In genomic region chrX:71493111-71493613, GRCh38 we compare ENCODE assay signal across 11 cellular contexts. TPM values are rescaled to one million over a fixed set of nuclear protein-coding genes. Genes with fewer than 3 reads are reported as not detected.
DNase-seq lines count a peak whose midpoint lies in the region; ATAC-seq, FAIRE-seq and TF ChIP-seq lines count a peak whose summit lies in the region.
"Had no signal": no experiment of that assay in that cellular context is flagged by ENCODE, and none has a peak within 500 bp of the region (broad histone marks: within the 10 kb centered on the region; RNA-seq: fewer than 3 reads in every experiment).

No MANE protein-coding gene starts in this region.

- no peaks in the 10 kb centered on the region for H4K20me1 ChIP-seq in K562 (replicated peaks; ENCODE audit: control insufficient read depth, insufficient read depth, low read length)

- in situ Hi-C loops in K562 (cut with MboI), result no loop called here

- no peak for TF ChIP-seq EP300 in K562 (IDR thresholded peaks at IDR 0.05; ENCODE audit: low read length)

- H3K56ac ChIP-seq in mesendoderm (ENCODE audit: low read length), result no peak overlapping the region

- H3K4ac ChIP-seq in mesendoderm (ENCODE audit: low read depth, low read length), result no peak overlapping the region

- POLR2A ChIA-PET in K562 (lab: Yijun Ruan, JAX), result interaction anchor here (0.6 to 1.3 kb wide), 3 partner anchors 9 to 538 kb away, joined by 3 to 4 read pairs (median 3); no protein-coding TSS in a partner anchor

- intact Hi-C loops in K562 (cut with micrococcal nuclease) (no loop called here), lower lobe of right lung (cut with DNase I) (no loop called here), tibial artery (cut with DNase I; ENCODE audit: low total_unique reads) (no loop called here)

- no peaks in the 10 kb centered on the region for H3K79me2 ChIP-seq in K562 (ENCODE audit: control insufficient read depth, insufficient read depth, low read length)
- no peaks in the 10 kb centered on the region for H3K79me2 ChIP-seq in mesendoderm (ENCODE audit: control insufficient read depth, insufficient read depth, low read length)

- H3K4me1 ChIP-seq in K562 (replicated peaks in 1 of 2; ENCODE audit: control insufficient read depth in 2 of 2, insufficient read depth in 2 of 2, low read length in 2 of 2), result peaks cover 0 to 8% of the 10 kb centered on the region in 2 experiments; a peak in 1 of 5 replicates
- H3K4me1 ChIP-seq in lower lobe of right lung, result no peaks in the 10 kb centered on the region
- H3K4me1 ChIP-seq in tibial artery, result no peaks in the 10 kb centered on the region
- no peaks in the 10 kb centered on the region for H3K4me1 ChIP-seq in mesendoderm (ENCODE audit: control insufficient read depth, low read depth, low read length)

- no peak overlapping the region for H2BK5ac ChIP-seq in mesendoderm (ENCODE audit: low read length)

- no peak for TF ChIP-seq POLR2A in K562 (conservative IDR thresholded peaks at IDR 0.05)

- H4K5ac ChIP-seq in mesendoderm (ENCODE audit: low read length), result no peak overlapping the region

- H3K36me3 ChIP-seq in K562 (ENCODE audit: control insufficient read depth, insufficient read depth, low read length), result no peaks in the 10 kb centered on the region
- no peaks in the 10 kb centered on the region for H3K36me3 ChIP-seq in lower lobe of right lung
- no peaks in the 10 kb centered on the region for H3K36me3 ChIP-seq in tibial artery
- no peaks in the 10 kb centered on the region for H3K36me3 ChIP-seq in mesendoderm (ENCODE audit: control insufficient read depth, insufficient read depth, low read length)

- H3K27ac ChIP-seq in K562 (ENCODE audit: extremely low read depth, low read depth, low read length) (no peak overlapping the region), lower lobe of right lung (peak overlapping the region; percentile 67), tibial artery (peak overlapping the region in 1 of 2 donors; percentile 55), mesendoderm (ENCODE audit: low read depth, low read length) (no peak overlapping the region)
- H3K27ac ChIP-seq: epithelial cell of prostate had no signal

- H3K4me2 ChIP-seq in K562 (ENCODE audit: insufficient read depth, low read length) (no peak overlapping the region), mesendoderm (ENCODE audit: low read length) (no peak overlapping the region)

- H3K4me3 ChIP-seq in K562, result no peak overlapping the region
- H3K4me3 ChIP-seq in lower lobe of right lung, result peak overlapping the region; percentile 66
- peak overlapping the region; percentile 63 to 70 for H3K4me3 ChIP-seq in tibial artery
- no peak overlapping the region for H3K4me3 ChIP-seq in mesendoderm (ENCODE audit: low read length)

- no peak overlapping the region for H3K9ac ChIP-seq in K562 (ENCODE audit: insufficient read depth in 1 of 2, low read depth in 2 of 2, low read length in 2 of 2)
- H3K9ac ChIP-seq in mesendoderm (ENCODE audit: low read length), result no peak overlapping the region

- H3K23ac ChIP-seq in mesendoderm (ENCODE audit: low read length), result no peak overlapping the region

- H2AK5ac ChIP-seq in mesendoderm (ENCODE audit: low read length), result no peak overlapping the region

- no peak for TF ChIP-seq RAD21 in K562 (CRISPR knock-in tag; conservative IDR thresholded peaks at IDR 0.05 in 1 of 2, IDR thresholded peaks at IDR 0.05 in 1 of 2)

- no peak overlapping the region for H2BK15ac ChIP-seq in mesendoderm (replicated peaks; ENCODE audit: low read depth)

- TF ChIP-seq CTCF in K562 (IDR thresholded peaks at IDR 0.05 in 2 of 3, conservative IDR thresholded peaks at IDR 0.05 in 1 of 3; ENCODE audit: insufficient read depth in 2 of 3, low read depth in 1 of 3, low read length in 3 of 3), result no peak
- TF ChIP-seq CTCF in lower lobe of right lung (IDR thresholded peaks at IDR 0.05), result no peak
- TF ChIP-seq CTCF in tibial artery (IDR thresholded peaks at IDR 0.05), result no peak
- no peak for TF ChIP-seq CTCF in GM20000 (IDR thresholded peaks at IDR 0.05; ENCODE audit: extremely low read depth, missing control alignments)

- H3K9me3 ChIP-seq in K562 (replicated peaks; ENCODE audit: control insufficient read depth, insufficient read depth, low read depth, low read length), result no peaks in the 10 kb centered on the region
- no peaks in the 10 kb centered on the region for H3K9me3 ChIP-seq in lower lobe of right lung
- H3K9me3 ChIP-seq in tibial artery, result no peaks in the 10 kb centered on the region

- H2AFZ ChIP-seq in K562 (ENCODE audit: low read depth, low read length), result no peak overlapping the region

- no TSS peak for BruUV-seq in K562 (replicated peaks; lab: Mats Ljungman, UMichigan)

- no peak for ATAC-seq in K562
- ATAC-seq in lower lobe of right lung, result peak; percentile 66

- WGBS in K562 (ENCODE audit: insufficient coverage, low coverage, missing lambda C conversion rate), result 76% methylated on average over 12 of the region's 16 CpGs
- WGBS in mesendoderm (ENCODE audit: extremely low coverage, insufficient coverage, low lambda C conversion rate), result no CpG with 5 or more reads among the region's 16 CpGs

- H2BK120ac ChIP-seq in mesendoderm (ENCODE audit: low read depth, low read length), result no peak overlapping the region

- FAIRE-seq in K562 (lab: Jason Lieb, UNC), result no peak

- DNase-seq in activated CD8-positive, alpha-beta memory T cell treated with anti-CD3 and anti-CD28 coated beads for 24 hours, result peak; percentile 58
- DNase-seq in activated CD8-positive, alpha-beta memory T cell treated with anti-CD3 and anti-CD28 coated beads, Interleukin-2, amount 50 U/mL, for 4 hours, result no peak
- DNase-seq in K562 (ENCODE audit: extremely low read depth in 1 of 4, low spot score in 3 of 4) (no peak), lower lobe of right lung (peak; percentile 36), tibial artery (peak in 1 of 2 donors; percentile 37), GM20000 (ENCODE audit: low spot score) (no peak), mesendoderm (no peak), HuH-7 (ENCODE audit: low spot score) (no peak)
- DNase-seq: COR-L47, IMR-90 had no signal

- no peaks in the 10 kb centered on the region for H3K79me1 ChIP-seq in mesendoderm (ENCODE audit: low read length)

- CTCF ChIA-PET in K562 (lab: Yijun Ruan, JAX; ENCODE audit: low intra/inter-chr PET ratio), result no interaction called here

- no peak overlapping the region for H4K8ac ChIP-seq in mesendoderm (ENCODE audit: low read depth, low read length)

- no peaks in the 10 kb centered on the region for H3K9me1 ChIP-seq in K562 (ENCODE audit: control insufficient read depth, insufficient read depth, low read length)

- H3K18ac ChIP-seq in mesendoderm (ENCODE audit: low read length), result no peak overlapping the region

- no peaks in the 10 kb centered on the region for H3K27me3 ChIP-seq in K562 (ENCODE audit: control insufficient read depth in 2 of 2, insufficient read depth in 2 of 2, low read length in 2 of 2)
- H3K27me3 ChIP-seq in lower lobe of right lung (ENCODE audit: low read depth), result no peaks in the 10 kb centered on the region
- H3K27me3 ChIP-seq in tibial artery, result no peaks in the 10 kb centered on the region
- no peaks in the 10 kb centered on the region for H3K27me3 ChIP-seq in mesendoderm (ENCODE audit: insufficient read depth, low read length, poor library complexity)

TF ChIP-seq in K562, 482 proteins besides CTCF, POLR2A, EP300 and RAD21:
- TF ChIP-seq SNAPC5 (CRISPR knock-in tag; IDR thresholded peaks at IDR 0.05) (no peak), NFIC (IDR thresholded peaks at IDR 0.05) (0 out of 2 replicates have a peak, but pooled peaks have one; percentile 15)

RNA-seq across cellular contexts. Expression of gene OGT, which starts 39.7 kb away (rescaled TPM):
- total RNA-seq in K562 (2011; cell fraction: chromatin; rRNA removed; ENCODE audit: low replicate concordance), result 1,185 and 1,554 TPM in 2 replicates
- 474 and 611 TPM in 2 replicates for total RNA-seq in K562 (2011; cell fraction: nucleolus; rRNA removed)
- total RNA-seq in K562 (2011; cell fraction: nucleoplasm; rRNA removed), result 824 and 884 TPM in 2 replicates
- total RNA-seq in K562 (2014; rRNA removed), result 70.4 and 71.3 TPM in 2 replicates
- 117 and 133 TPM in 2 replicates for total RNA-seq in K562 (2014; rRNA removed; fragmentation: Illumina TruSeq; extraction: Trizol)
- total RNA-seq in K562 (2015; rRNA removed; fragmentation: Illumina TruSeq; extraction: Trizol), result 91.0 and 97.3 TPM in 2 replicates
- 141 and 153 TPM in 2 replicates for total RNA-seq in K562 (2021)
- 347 and 456 TPM in 2 replicates for polyA plus RNA-seq in K562 (2011; rRNA removed)
- polyA plus RNA-seq in K562 (2011; cell fraction: cytosol; rRNA removed), result 120 and 206 TPM in 2 replicates
- 2,701 and 3,076 TPM in 2 replicates for polyA plus RNA-seq in K562 (2011; cell fraction: nucleus; rRNA removed)
- 69.5 and 342 TPM in 2 replicates for polyA plus RNA-seq in K562 (2012)
- 109 and 121 TPM in 2 replicates for polyA plus RNA-seq in K562 (2014; fragmentation: Illumina TruSeq; extraction: Trizol)
- 10 to 100 TPM; 38.9 to 52.6 TPM for polyA plus RNA-seq in K562 (2014; fragmentation: Nextera tagmentation; extraction: Ambion mirVana)
- 170 and 211 TPM in 2 replicates for polyA plus RNA-seq in K562 (2014; rRNA removed)
- polyA minus RNA-seq in K562 (2011; rRNA and poly(A)+ RNA removed), result 304 and 422 TPM in 2 replicates
- 67.6 and 73.0 TPM in 2 replicates for polyA minus RNA-seq in K562 (2011; cell fraction: cytosol; rRNA and poly(A)+ RNA removed)
- polyA minus RNA-seq in K562 (2011; cell fraction: nucleus; rRNA and poly(A)+ RNA removed), result 450 and 778 TPM in 2 replicates
- 149 TPM for total RNA-seq in lower lobe of right lung
- 37.4 TPM for polyA plus RNA-seq in mesendoderm (2013, experiment 1 of 2)
- 35.7 TPM for polyA plus RNA-seq in mesendoderm (2013, experiment 2 of 2)

Comparison
In these comparisons a context has a peak if more than half of its experiments do, and no peak if none do; other contexts are left out.
1. DNase-seq: peak in activated CD8-positive, alpha-beta memory T cell treated with anti-CD3 and anti-CD28 coated beads for 24 hours (single experiment) and lower lobe of right lung (single experiment); none in activated CD8-positive, alpha-beta memory T cell treated with anti-CD3 and anti-CD28 coated beads, Interleukin-2, amount 50 U/mL, for 4 hours (single experiment), K562 (0 of 4), GM20000 (single experiment), mesendoderm (single experiment) and HuH-7 (single experiment).
2. H3K4me3 ChIP-seq: peak in lower lobe of right lung (single experiment) and tibial artery (2 of 2); none in K562 (single experiment) and mesendoderm (single experiment).